ENCODE assay signal across 8 cellular contexts in genomic region chrX:109840585-109840984, GRCh38.
DNase-seq lines count a peak whose midpoint lies in the region; ATAC-seq and TF ChIP-seq lines count a peak whose summit lies in the region.

No MANE protein-coding gene starts in this region.

- TF ChIP-seq CTCF in omental fat pad (IDR thresholded peaks at IDR 0.05) = no peak

- DNase-seq in Daoy (ENCODE audit: low read depth) (peak; percentile 87), NOMO-1 treated with DMSO at 0.1 percent for 48 hours (lab: John Stamatoyannopoulos, UW; ENCODE audit: unreplicated experiment) (peak; percentile 82), epidermal melanocyte (ENCODE audit: insufficient read length, low spot score) (peak; percentile 40), omental fat pad (ENCODE audit: low spot score) (no peak), NCI-H1105 treated with DMSO at 0.1 percent for 48 hours (lab: John Stamatoyannopoulos, UW) (no peak), SHP77 treated with DMSO at 0.1 percent for 48 hours (lab: John Stamatoyannopoulos, UW) (no peak), NCI-H2081 treated with DMSO at 0.1 percent for 48 hours (lab: John Stamatoyannopoulos, UW) (no peak)

- peak; percentile 87 for ATAC-seq in omental fat pad (ENCODE audit: low FRiP score)
- no peak for ATAC-seq in GM18502 (IDR thresholded peaks at IDR 0.05; ENCODE audit: poor library complexity, unreplicated experiment)

Comparison
In these comparisons a context has a peak if more than half of its experiments do, and no peak if none do; other contexts are left out.
1. DNase-seq: peak in Daoy (single experiment), NOMO-1 treated with DMSO at 0.1 percent for 48 hours (single experiment) and epidermal melanocyte (single experiment); none in omental fat pad (single experiment), NCI-H1105 treated with DMSO at 0.1 percent for 48 hours (single experiment), SHP77 treated with DMSO at 0.1 percent for 48 hours (single experiment) and NCI-H2081 treated with DMSO at 0.1 percent for 48 hours (single experiment).